ENCODE assay signal across 2 cellular contexts in genomic region chrX:9788908-9789307, GRCh38.
TF ChIP-seq lines count a peak whose summit lies in the region.

No MANE protein-coding gene starts in this region.

TF ChIP-seq in GM23338, 12 proteins besides CTCF, POLR2A, EP300 and RAD21:
- TF ChIP-seq ETS1 (IDR thresholded peaks at IDR 0.05) (no peak), ZNF462 (CRISPR knock-in tag; IDR thresholded peaks at IDR 0.05) (no peak), JUNB (IDR thresholded peaks at IDR 0.05; ENCODE audit: unreplicated experiment) (no peak), EZH2phosphoT487 (IDR thresholded peaks at IDR 0.05; ENCODE audit: unreplicated experiment) (no peak), NANOG (IDR thresholded peaks at IDR 0.05; ENCODE audit: borderline replicate concordance) (no peak), ZNF331 (CRISPR knock-in tag; IDR thresholded peaks at IDR 0.05; ENCODE audit: low read depth) (no peak), REST (IDR thresholded peaks at IDR 0.05; ENCODE audit: unreplicated experiment) (no peak), ZNF114 (CRISPR knock-in tag; IDR thresholded peaks at IDR 0.05) (no peak)

TF ChIP-seq in endothelial cell of umbilical vein, 7 proteins besides CTCF, POLR2A, EP300 and RAD21:
- TF ChIP-seq FOS (IDR thresholded peaks at IDR 0.05; ENCODE audit: borderline replicate concordance, insufficient read depth, low read length) (no peak), MYC (IDR thresholded peaks at IDR 0.05; ENCODE audit: low read depth, low read length) (no peak), JUN (IDR thresholded peaks at IDR 0.05; ENCODE audit: borderline replicate concordance, insufficient read depth, insufficient read length, low read depth) (no peak), POLR2AphosphoS5 (IDR thresholded peaks at IDR 0.05; ENCODE audit: insufficient read depth, low read depth, low read length) (no peak), EZH2 (IDR thresholded peaks at IDR 0.05; ENCODE audit: borderline replicate concordance, low read depth, low read length, severe bottlenecking) (no peak), GATA2 (IDR thresholded peaks at IDR 0.05; ENCODE audit: insufficient read depth, insufficient read length, low read depth, low read length) (no peak), MAX (IDR thresholded peaks at IDR 0.05; ENCODE audit: insufficient read depth, insufficient read length) (no peak)
